1 cellular context compared by ENCODE assay signal in the genomic region with DNA sequence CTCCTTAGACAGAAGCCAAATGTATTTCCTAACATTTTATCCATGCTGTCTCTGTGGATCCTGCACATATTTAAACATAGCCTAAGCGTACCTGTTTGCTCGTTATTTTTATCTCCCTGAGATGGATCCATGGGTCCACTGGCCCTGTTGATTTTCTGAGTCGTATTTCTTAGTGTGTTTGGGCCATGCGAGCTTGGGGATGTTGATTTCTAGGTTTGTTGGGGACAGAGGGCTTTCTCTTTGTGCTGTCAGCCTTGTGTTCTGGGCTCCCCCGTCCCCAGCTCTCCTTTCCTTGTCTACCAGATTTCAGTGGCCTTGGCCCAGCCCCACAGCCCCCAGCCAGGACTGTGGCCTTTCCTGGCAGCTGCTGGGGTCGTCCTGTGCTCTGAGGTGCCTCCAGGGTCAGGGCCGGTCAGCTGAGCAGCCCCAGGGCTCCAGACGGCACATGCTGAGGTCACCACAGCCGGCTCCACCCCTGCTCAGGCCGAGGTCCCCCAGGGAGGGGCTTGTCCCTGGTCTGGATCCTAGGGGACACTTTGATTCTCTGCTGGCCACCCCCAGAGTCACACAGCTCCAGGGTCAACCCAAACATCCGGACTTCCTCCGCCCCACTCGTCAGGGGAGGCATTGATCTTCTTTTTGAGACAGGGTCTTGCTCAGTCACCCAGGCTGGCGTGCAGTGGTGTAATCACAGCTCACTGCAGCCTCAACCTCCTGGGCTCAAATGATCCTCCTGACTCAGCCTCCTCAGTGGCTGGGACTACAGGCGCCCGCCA.
A peak's percentile ranks its signal among the peaks of the same experiment; 100 is the strongest.
TF ChIP-seq lines count a peak whose summit lies in the region.

No MANE protein-coding gene starts in this region.

TF ChIP-seq in HepG2, 621 proteins besides CTCF, POLR2A, EP300 and RAD21 (continued from another document and continues in another):
- TF ChIP-seq, protein P1, sequence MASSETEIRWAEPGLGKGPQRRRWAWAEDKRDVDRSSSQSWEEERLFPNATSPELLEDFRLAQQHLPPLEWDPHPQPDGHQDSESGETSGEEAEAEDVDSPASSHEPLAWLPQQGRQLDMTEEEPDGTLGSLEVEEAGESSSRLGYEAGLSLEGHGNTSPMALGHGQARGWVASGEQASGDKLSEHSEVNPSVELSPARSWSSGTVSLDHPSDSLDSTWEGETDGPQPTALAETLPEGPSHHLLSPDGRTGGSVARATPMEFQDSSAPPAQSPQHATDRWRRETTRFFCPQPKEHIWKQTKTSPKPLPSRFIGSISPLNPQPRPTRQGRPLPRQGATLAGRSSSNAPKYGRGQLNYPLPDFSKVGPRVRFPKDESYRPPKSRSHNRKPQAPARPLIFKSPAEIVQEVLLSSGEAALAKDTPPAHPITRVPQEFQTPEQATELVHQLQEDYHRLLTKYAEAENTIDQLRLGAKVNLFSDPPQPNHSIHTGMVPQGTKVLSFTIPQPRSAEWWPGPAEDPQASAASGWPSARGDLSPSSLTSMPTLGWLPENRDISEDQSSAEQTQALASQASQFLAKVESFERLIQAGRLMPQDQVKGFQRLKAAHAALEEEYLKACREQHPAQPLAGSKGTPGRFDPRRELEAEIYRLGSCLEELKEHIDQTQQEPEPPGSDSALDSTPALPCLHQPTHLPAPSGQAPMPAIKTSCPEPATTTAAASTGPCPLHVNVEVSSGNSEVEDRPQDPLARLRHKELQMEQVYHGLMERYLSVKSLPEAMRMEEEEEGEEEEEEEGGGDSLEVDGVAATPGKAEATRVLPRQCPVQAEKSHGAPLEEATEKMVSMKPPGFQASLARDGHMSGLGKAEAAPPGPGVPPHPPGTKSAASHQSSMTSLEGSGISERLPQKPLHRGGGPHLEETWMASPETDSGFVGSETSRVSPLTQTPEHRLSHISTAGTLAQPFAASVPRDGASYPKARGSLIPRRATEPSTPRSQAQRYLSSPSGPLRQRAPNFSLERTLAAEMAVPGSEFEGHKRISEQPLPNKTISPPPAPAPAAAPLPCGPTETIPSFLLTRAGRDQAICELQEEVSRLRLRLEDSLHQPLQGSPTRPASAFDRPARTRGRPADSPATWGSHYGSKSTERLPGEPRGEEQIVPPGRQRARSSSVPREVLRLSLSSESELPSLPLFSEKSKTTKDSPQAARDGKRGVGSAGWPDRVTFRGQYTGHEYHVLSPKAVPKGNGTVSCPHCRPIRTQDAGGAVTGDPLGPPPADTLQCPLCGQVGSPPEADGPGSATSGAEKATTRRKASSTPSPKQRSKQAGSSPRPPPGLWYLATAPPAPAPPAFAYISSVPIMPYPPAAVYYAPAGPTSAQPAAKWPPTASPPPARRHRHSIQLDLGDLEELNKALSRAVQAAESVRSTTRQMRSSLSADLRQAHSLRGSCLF (CRISPR knock-in tag; IDR thresholded peaks at IDR 0.05; ENCODE audit: borderline replicate concordance), result no peak
- TF ChIP-seq, protein P2, sequence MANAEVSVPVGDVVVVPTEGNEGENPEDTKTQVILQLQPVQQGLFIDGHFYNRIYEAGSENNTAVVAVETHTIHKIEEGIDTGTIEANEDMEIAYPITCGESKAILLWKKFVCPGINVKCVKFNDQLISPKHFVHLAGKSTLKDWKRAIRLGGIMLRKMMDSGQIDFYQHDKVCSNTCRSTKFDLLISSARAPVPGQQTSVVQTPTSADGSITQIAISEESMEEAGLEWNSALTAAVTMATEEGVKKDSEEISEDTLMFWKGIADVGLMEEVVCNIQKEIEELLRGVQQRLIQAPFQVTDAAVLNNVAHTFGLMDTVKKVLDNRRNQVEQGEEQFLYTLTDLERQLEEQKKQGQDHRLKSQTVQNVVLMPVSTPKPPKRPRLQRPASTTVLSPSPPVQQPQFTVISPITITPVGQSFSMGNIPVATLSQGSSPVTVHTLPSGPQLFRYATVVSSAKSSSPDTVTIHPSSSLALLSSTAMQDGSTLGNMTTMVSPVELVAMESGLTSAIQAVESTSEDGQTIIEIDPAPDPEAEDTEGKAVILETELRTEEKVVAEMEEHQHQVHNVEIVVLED (CRISPR knock-in tag; IDR thresholded peaks at IDR 0.05; ENCODE audit: borderline replicate concordance), result peak; percentile 35; the same call in 1 of the 2 replicates
- TF ChIP-seq ZSCAN9 (CRISPR knock-in tag; IDR thresholded peaks at IDR 0.05; ENCODE audit: borderline replicate concordance) (0 out of 2 replicates have a peak, but pooled peaks have one; percentile 25), TBX2 (CRISPR knock-in tag; IDR thresholded peaks at IDR 0.05; ENCODE audit: borderline replicate concordance) (peak; percentile 67; the same call in 1 of the 2 replicates), ZNF292 (CRISPR knock-in tag; IDR thresholded peaks at IDR 0.05; ENCODE audit: borderline replicate concordance, low read depth) (peak; percentile 74), ZNF101 (CRISPR knock-in tag; IDR thresholded peaks at IDR 0.05; ENCODE audit: borderline replicate concordance, low read depth) (0 out of 2 replicates have a peak, but pooled peaks have one; percentile 61), MAZ (IDR thresholded peaks at IDR 0.05; ENCODE audit: borderline replicate concordance, low read depth, low read length) (no peak), MAZ (CRISPR knock-in tag; IDR thresholded peaks at IDR 0.05; ENCODE audit: low read depth) (peak; percentile 75), GABPB1 (CRISPR knock-in tag; IDR thresholded peaks at IDR 0.05) (peak; percentile 71), HIVEP1 (CRISPR knock-in tag; IDR thresholded peaks at IDR 0.05) (peak; percentile 67; the same call in 1 of the 2 replicates), FOSL2 (CRISPR knock-in tag; IDR thresholded peaks at IDR 0.05) (peak; percentile 58), ZNF841 (CRISPR knock-in tag; IDR thresholded peaks at IDR 0.05; ENCODE audit: borderline replicate concordance) (no peak), ZNF546 (CRISPR knock-in tag; conservative IDR thresholded peaks at IDR 0.05) (0 out of 2 replicates have a peak, but pooled peaks have one; percentile 43), ZFY (CRISPR knock-in tag; IDR thresholded peaks at IDR 0.05) (peak; percentile 25; the same call in 1 of the 2 replicates), ARHGAP35 (CRISPR knock-in tag; IDR thresholded peaks at IDR 0.05; ENCODE audit: borderline replicate concordance) (no peak), HNF4A (CRISPR knock-in tag; IDR thresholded peaks at IDR 0.05) (peak; percentile 81), SMARCE1 (IDR thresholded peaks at IDR 0.05; ENCODE audit: borderline replicate concordance) (no peak), MAF1 (CRISPR knock-in tag; IDR thresholded peaks at IDR 0.05; ENCODE audit: borderline replicate concordance) (no peak), ZBTB7A (CRISPR knock-in tag; IDR thresholded peaks at IDR 0.05) (peak; percentile 87), NPAS2 (CRISPR knock-in tag; IDR thresholded peaks at IDR 0.05; ENCODE audit: borderline replicate concordance) (no peak), SOX13 (IDR thresholded peaks at IDR 0.05) (no peak), SOX13 (CRISPR knock-in tag; conservative IDR thresholded peaks at IDR 0.05 in 1 of 2, IDR thresholded peaks at IDR 0.05 in 1 of 2) (peak in 1 of 2 experiments; percentile 46; a peak in 1 of 4 replicates)
- TF ChIP-seq, protein P3, sequence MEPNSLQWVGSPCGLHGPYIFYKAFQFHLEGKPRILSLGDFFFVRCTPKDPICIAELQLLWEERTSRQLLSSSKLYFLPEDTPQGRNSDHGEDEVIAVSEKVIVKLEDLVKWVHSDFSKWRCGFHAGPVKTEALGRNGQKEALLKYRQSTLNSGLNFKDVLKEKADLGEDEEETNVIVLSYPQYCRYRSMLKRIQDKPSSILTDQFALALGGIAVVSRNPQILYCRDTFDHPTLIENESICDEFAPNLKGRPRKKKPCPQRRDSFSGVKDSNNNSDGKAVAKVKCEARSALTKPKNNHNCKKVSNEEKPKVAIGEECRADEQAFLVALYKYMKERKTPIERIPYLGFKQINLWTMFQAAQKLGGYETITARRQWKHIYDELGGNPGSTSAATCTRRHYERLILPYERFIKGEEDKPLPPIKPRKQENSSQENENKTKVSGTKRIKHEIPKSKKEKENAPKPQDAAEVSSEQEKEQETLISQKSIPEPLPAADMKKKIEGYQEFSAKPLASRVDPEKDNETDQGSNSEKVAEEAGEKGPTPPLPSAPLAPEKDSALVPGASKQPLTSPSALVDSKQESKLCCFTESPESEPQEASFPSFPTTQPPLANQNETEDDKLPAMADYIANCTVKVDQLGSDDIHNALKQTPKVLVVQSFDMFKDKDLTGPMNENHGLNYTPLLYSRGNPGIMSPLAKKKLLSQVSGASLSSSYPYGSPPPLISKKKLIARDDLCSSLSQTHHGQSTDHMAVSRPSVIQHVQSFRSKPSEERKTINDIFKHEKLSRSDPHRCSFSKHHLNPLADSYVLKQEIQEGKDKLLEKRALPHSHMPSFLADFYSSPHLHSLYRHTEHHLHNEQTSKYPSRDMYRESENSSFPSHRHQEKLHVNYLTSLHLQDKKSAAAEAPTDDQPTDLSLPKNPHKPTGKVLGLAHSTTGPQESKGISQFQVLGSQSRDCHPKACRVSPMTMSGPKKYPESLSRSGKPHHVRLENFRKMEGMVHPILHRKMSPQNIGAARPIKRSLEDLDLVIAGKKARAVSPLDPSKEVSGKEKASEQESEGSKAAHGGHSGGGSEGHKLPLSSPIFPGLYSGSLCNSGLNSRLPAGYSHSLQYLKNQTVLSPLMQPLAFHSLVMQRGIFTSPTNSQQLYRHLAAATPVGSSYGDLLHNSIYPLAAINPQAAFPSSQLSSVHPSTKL (CRISPR knock-in tag; IDR thresholded peaks at IDR 0.05), result peak; percentile 73
- TF ChIP-seq, protein P4, sequence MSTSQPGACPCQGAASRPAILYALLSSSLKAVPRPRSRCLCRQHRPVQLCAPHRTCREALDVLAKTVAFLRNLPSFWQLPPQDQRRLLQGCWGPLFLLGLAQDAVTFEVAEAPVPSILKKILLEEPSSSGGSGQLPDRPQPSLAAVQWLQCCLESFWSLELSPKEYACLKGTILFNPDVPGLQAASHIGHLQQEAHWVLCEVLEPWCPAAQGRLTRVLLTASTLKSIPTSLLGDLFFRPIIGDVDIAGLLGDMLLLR (CRISPR knock-in tag; IDR thresholded peaks at IDR 0.05), result no peak
- TF ChIP-seq, protein P5, sequence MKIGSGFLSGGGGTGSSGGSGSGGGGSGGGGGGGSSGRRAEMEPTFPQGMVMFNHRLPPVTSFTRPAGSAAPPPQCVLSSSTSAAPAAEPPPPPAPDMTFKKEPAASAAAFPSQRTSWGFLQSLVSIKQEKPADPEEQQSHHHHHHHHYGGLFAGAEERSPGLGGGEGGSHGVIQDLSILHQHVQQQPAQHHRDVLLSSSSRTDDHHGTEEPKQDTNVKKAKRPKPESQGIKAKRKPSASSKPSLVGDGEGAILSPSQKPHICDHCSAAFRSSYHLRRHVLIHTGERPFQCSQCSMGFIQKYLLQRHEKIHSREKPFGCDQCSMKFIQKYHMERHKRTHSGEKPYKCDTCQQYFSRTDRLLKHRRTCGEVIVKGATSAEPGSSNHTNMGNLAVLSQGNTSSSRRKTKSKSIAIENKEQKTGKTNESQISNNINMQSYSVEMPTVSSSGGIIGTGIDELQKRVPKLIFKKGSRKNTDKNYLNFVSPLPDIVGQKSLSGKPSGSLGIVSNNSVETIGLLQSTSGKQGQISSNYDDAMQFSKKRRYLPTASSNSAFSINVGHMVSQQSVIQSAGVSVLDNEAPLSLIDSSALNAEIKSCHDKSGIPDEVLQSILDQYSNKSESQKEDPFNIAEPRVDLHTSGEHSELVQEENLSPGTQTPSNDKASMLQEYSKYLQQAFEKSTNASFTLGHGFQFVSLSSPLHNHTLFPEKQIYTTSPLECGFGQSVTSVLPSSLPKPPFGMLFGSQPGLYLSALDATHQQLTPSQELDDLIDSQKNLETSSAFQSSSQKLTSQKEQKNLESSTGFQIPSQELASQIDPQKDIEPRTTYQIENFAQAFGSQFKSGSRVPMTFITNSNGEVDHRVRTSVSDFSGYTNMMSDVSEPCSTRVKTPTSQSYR (CRISPR knock-in tag; IDR thresholded peaks at IDR 0.05; ENCODE audit: borderline replicate concordance), result no peak
- TF ChIP-seq, protein P6, sequence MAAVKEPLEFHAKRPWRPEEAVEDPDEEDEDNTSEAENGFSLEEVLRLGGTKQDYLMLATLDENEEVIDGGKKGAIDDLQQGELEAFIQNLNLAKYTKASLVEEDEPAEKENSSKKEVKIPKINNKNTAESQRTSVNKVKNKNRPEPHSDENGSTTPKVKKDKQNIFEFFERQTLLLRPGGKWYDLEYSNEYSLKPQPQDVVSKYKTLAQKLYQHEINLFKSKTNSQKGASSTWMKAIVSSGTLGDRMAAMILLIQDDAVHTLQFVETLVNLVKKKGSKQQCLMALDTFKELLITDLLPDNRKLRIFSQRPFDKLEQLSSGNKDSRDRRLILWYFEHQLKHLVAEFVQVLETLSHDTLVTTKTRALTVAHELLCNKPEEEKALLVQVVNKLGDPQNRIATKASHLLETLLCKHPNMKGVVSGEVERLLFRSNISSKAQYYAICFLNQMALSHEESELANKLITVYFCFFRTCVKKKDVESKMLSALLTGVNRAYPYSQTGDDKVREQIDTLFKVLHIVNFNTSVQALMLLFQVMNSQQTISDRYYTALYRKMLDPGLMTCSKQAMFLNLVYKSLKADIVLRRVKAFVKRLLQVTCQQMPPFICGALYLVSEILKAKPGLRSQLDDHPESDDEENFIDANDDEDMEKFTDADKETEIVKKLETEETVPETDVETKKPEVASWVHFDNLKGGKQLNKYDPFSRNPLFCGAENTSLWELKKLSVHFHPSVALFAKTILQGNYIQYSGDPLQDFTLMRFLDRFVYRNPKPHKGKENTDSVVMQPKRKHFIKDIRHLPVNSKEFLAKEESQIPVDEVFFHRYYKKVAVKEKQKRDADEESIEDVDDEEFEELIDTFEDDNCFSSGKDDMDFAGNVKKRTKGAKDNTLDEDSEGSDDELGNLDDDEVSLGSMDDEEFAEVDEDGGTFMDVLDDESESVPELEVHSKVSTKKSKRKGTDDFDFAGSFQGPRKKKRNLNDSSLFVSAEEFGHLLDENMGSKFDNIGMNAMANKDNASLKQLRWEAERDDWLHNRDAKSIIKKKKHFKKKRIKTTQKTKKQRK (IDR thresholded peaks at IDR 0.05; ENCODE audit: low read length), result no peak
- TF ChIP-seq, protein P7, sequence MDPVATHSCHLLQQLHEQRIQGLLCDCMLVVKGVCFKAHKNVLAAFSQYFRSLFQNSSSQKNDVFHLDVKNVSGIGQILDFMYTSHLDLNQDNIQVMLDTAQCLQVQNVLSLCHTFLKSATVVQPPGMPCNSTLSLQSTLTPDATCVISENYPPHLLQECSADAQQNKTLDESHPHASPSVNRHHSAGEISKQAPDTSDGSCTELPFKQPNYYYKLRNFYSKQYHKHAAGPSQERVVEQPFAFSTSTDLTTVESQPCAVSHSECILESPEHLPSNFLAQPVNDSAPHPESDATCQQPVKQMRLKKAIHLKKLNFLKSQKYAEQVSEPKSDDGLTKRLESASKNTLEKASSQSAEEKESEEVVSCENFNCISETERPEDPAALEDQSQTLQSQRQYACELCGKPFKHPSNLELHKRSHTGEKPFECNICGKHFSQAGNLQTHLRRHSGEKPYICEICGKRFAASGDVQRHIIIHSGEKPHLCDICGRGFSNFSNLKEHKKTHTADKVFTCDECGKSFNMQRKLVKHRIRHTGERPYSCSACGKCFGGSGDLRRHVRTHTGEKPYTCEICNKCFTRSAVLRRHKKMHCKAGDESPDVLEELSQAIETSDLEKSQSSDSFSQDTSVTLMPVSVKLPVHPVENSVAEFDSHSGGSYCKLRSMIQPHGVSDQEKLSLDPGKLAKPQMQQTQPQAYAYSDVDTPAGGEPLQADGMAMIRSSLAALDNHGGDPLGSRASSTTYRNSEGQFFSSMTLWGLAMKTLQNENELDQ (CRISPR knock-in tag; IDR thresholded peaks at IDR 0.05; ENCODE audit: borderline replicate concordance), result no peak
- TF ChIP-seq, protein P8, sequence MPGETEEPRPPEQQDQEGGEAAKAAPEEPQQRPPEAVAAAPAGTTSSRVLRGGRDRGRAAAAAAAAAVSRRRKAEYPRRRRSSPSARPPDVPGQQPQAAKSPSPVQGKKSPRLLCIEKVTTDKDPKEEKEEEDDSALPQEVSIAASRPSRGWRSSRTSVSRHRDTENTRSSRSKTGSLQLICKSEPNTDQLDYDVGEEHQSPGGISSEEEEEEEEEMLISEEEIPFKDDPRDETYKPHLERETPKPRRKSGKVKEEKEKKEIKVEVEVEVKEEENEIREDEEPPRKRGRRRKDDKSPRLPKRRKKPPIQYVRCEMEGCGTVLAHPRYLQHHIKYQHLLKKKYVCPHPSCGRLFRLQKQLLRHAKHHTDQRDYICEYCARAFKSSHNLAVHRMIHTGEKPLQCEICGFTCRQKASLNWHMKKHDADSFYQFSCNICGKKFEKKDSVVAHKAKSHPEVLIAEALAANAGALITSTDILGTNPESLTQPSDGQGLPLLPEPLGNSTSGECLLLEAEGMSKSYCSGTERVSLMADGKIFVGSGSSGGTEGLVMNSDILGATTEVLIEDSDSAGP (CRISPR knock-in tag; IDR thresholded peaks at IDR 0.05; ENCODE audit: borderline replicate concordance), result peak; percentile 46; the same call in 1 of the 2 replicates
